1 cellular context compared by ENCODE assay signal in the genomic region with DNA sequence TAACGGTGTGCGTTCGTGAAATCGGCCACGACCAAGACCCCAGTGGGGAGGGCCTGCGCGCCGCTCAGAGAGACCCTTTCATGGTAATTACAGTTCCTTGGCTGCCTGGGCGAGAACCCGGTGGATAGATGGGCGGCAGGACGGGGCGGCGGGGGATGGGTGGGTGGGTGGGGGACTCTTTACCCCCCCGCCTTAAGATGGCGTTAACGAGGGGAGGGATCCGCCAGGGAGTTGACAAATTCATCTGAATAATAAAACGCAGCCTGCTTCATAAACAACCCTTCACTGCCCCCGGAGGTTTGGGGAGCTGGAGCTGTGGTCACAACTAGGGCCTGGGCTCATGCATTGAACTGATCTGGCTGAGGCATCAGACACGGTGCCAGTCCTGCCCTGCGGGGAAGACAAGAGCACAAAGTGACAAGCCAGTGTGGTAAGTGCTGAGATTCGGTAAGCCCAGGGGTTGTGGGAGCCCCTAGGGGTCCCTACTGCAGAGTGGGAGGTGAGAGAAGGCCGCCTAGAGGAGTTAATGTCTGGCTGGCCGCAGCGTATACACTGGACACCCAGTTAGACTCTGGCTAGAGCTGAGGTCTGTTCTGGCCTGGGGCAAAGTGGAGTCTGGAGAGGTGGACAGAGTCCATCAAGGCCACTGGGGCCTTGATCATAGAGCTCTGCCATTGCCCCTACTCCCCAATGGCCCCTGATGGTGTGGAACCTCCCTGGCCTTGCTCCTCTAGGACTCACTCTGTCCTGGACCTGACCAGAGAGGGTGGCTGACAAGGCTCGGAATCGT.
TF ChIP-seq lines count a peak whose summit lies in the region.

No MANE protein-coding gene starts in this region.

TF ChIP-seq in HepG2, 621 proteins besides CTCF, POLR2A, EP300 and RAD21 (continues in another document):
- TF ChIP-seq ZNF672 (CRISPR knock-in tag; IDR thresholded peaks at IDR 0.05) (no peak), ZFP90 (CRISPR knock-in tag; IDR thresholded peaks at IDR 0.05; ENCODE audit: borderline replicate concordance) (0 out of 2 replicates have a peak, but pooled peaks have one; percentile 52), SRY (CRISPR knock-in tag; IDR thresholded peaks at IDR 0.05) (no peak), SALL1 (CRISPR knock-in tag; IDR thresholded peaks at IDR 0.05) (peak; percentile 24), GZF1 (CRISPR knock-in tag; IDR thresholded peaks at IDR 0.05) (no peak), HDAC1 (CRISPR knock-in tag; IDR thresholded peaks at IDR 0.05) (peak; percentile 40; the same call in 1 of the 2 replicates), FOXA1 (IDR thresholded peaks at IDR 0.05) (no peak), FOXA1 (CRISPR knock-in tag; IDR thresholded peaks at IDR 0.05) (no peak), ZNF768 (CRISPR knock-in tag; IDR thresholded peaks at IDR 0.05) (peak; percentile 87), MTA3 (CRISPR knock-in tag; IDR thresholded peaks at IDR 0.05) (no peak), ZFP91 (CRISPR knock-in tag; IDR thresholded peaks at IDR 0.05; ENCODE audit: borderline replicate concordance) (peak; percentile 65), PHF8 (CRISPR knock-in tag; IDR thresholded peaks at IDR 0.05) (peak; percentile 28; the same call in 1 of the 2 replicates), ZNF598 (CRISPR knock-in tag; IDR thresholded peaks at IDR 0.05; ENCODE audit: borderline replicate concordance) (peak; percentile 41; the same call in 1 of the 2 replicates), HNF4A (CRISPR knock-in tag; IDR thresholded peaks at IDR 0.05) (peak; percentile 21; the same call in 1 of the 2 replicates), ZNF713 (CRISPR knock-in tag; IDR thresholded peaks at IDR 0.05) (no peak), HNRNPL (IDR thresholded peaks at IDR 0.05; ENCODE audit: low read depth, low read length) (no peak), STAT5B (CRISPR knock-in tag; IDR thresholded peaks at IDR 0.05) (no peak), NFKB2 (CRISPR knock-in tag; IDR thresholded peaks at IDR 0.05; ENCODE audit: borderline replicate concordance) (peak; percentile 34; the same call in 1 of the 2 replicates), ZNF20 (CRISPR knock-in tag; IDR thresholded peaks at IDR 0.05) (no peak), ZNF644 (CRISPR knock-in tag; IDR thresholded peaks at IDR 0.05; ENCODE audit: low read depth) (peak; percentile 53; the same call in 1 of the 2 replicates), TBP (CRISPR knock-in tag; IDR thresholded peaks at IDR 0.05) (no peak), FUBP1 (CRISPR knock-in tag; IDR thresholded peaks at IDR 0.05; ENCODE audit: borderline replicate concordance) (no peak), SOX6 (IDR thresholded peaks at IDR 0.05) (no peak), SOX6 (CRISPR knock-in tag; IDR thresholded peaks at IDR 0.05) (0 out of 2 replicates have a peak, but pooled peaks have one; percentile 21), TCF12 (IDR thresholded peaks at IDR 0.05) (no peak), TCF12 (CRISPR knock-in tag; IDR thresholded peaks at IDR 0.05) (no peak), ZNF101 (CRISPR knock-in tag; IDR thresholded peaks at IDR 0.05; ENCODE audit: borderline replicate concordance, low read depth) (no peak), NFE2L1 (CRISPR knock-in tag; IDR thresholded peaks at IDR 0.05; ENCODE audit: borderline replicate concordance) (no peak), TRIM24 (CRISPR knock-in tag; IDR thresholded peaks at IDR 0.05) (no peak), GATAD2A (CRISPR knock-in tag; IDR thresholded peaks at IDR 0.05) (peak; percentile 25; the same call in 1 of the 2 replicates), HOXA5 (CRISPR knock-in tag; IDR thresholded peaks at IDR 0.05) (0 out of 2 replicates have a peak, but pooled peaks have one; percentile 21), POGZ (CRISPR knock-in tag; IDR thresholded peaks at IDR 0.05) (0 out of 2 replicates have a peak, but pooled peaks have one; percentile 13), ZNF335 (CRISPR knock-in tag; IDR thresholded peaks at IDR 0.05) (no peak), IRF2 (CRISPR knock-in tag; IDR thresholded peaks at IDR 0.05) (no peak), ZNF883 (CRISPR knock-in tag; IDR thresholded peaks at IDR 0.05; ENCODE audit: not compliant biosample characterization) (peak; percentile 44), ZFX (CRISPR knock-in tag; IDR thresholded peaks at IDR 0.05; ENCODE audit: low read depth) (peak; percentile 60; the same call in 1 of the 2 replicates)
- TF ChIP-seq, protein P1, sequence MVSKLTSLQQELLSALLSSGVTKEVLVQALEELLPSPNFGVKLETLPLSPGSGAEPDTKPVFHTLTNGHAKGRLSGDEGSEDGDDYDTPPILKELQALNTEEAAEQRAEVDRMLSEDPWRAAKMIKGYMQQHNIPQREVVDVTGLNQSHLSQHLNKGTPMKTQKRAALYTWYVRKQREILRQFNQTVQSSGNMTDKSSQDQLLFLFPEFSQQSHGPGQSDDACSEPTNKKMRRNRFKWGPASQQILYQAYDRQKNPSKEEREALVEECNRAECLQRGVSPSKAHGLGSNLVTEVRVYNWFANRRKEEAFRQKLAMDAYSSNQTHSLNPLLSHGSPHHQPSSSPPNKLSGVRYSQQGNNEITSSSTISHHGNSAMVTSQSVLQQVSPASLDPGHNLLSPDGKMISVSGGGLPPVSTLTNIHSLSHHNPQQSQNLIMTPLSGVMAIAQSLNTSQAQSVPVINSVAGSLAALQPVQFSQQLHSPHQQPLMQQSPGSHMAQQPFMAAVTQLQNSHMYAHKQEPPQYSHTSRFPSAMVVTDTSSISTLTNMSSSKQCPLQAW (CRISPR knock-in tag; IDR thresholded peaks at IDR 0.05), result peak; percentile 16; the same call in 1 of the 2 replicates
- TF ChIP-seq, protein P2, sequence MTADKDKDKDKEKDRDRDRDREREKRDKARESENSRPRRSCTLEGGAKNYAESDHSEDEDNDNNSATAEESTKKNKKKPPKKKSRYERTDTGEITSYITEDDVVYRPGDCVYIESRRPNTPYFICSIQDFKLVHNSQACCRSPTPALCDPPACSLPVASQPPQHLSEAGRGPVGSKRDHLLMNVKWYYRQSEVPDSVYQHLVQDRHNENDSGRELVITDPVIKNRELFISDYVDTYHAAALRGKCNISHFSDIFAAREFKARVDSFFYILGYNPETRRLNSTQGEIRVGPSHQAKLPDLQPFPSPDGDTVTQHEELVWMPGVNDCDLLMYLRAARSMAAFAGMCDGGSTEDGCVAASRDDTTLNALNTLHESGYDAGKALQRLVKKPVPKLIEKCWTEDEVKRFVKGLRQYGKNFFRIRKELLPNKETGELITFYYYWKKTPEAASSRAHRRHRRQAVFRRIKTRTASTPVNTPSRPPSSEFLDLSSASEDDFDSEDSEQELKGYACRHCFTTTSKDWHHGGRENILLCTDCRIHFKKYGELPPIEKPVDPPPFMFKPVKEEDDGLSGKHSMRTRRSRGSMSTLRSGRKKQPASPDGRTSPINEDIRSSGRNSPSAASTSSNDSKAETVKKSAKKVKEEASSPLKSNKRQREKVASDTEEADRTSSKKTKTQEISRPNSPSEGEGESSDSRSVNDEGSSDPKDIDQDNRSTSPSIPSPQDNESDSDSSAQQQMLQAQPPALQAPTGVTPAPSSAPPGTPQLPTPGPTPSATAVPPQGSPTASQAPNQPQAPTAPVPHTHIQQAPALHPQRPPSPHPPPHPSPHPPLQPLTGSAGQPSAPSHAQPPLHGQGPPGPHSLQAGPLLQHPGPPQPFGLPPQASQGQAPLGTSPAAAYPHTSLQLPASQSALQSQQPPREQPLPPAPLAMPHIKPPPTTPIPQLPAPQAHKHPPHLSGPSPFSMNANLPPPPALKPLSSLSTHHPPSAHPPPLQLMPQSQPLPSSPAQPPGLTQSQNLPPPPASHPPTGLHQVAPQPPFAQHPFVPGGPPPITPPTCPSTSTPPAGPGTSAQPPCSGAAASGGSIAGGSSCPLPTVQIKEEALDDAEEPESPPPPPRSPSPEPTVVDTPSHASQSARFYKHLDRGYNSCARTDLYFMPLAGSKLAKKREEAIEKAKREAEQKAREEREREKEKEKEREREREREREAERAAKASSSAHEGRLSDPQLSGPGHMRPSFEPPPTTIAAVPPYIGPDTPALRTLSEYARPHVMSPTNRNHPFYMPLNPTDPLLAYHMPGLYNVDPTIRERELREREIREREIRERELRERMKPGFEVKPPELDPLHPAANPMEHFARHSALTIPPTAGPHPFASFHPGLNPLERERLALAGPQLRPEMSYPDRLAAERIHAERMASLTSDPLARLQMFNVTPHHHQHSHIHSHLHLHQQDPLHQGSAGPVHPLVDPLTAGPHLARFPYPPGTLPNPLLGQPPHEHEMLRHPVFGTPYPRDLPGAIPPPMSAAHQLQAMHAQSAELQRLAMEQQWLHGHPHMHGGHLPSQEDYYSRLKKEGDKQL (CRISPR knock-in tag; IDR thresholded peaks at IDR 0.05; ENCODE audit: low read depth), result no peak
- TF ChIP-seq, protein P3, sequence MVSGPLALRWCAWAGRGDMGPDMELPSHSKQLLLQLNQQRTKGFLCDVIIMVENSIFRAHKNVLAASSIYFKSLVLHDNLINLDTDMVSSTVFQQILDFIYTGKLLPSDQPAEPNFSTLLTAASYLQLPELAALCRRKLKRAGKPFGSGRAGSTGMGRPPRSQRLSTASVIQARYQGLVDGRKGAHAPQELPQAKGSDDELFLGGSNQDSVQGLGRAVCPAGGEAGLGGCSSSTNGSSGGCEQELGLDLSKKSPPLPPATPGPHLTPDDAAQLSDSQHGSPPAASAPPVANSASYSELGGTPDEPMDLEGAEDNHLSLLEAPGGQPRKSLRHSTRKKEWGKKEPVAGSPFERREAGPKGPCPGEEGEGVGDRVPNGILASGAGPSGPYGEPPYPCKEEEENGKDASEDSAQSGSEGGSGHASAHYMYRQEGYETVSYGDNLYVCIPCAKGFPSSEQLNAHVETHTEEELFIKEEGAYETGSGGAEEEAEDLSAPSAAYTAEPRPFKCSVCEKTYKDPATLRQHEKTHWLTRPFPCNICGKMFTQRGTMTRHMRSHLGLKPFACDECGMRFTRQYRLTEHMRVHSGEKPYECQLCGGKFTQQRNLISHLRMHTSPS (CRISPR knock-in tag; IDR thresholded peaks at IDR 0.05; ENCODE audit: low read depth), result no peak
- TF ChIP-seq, protein P4, sequence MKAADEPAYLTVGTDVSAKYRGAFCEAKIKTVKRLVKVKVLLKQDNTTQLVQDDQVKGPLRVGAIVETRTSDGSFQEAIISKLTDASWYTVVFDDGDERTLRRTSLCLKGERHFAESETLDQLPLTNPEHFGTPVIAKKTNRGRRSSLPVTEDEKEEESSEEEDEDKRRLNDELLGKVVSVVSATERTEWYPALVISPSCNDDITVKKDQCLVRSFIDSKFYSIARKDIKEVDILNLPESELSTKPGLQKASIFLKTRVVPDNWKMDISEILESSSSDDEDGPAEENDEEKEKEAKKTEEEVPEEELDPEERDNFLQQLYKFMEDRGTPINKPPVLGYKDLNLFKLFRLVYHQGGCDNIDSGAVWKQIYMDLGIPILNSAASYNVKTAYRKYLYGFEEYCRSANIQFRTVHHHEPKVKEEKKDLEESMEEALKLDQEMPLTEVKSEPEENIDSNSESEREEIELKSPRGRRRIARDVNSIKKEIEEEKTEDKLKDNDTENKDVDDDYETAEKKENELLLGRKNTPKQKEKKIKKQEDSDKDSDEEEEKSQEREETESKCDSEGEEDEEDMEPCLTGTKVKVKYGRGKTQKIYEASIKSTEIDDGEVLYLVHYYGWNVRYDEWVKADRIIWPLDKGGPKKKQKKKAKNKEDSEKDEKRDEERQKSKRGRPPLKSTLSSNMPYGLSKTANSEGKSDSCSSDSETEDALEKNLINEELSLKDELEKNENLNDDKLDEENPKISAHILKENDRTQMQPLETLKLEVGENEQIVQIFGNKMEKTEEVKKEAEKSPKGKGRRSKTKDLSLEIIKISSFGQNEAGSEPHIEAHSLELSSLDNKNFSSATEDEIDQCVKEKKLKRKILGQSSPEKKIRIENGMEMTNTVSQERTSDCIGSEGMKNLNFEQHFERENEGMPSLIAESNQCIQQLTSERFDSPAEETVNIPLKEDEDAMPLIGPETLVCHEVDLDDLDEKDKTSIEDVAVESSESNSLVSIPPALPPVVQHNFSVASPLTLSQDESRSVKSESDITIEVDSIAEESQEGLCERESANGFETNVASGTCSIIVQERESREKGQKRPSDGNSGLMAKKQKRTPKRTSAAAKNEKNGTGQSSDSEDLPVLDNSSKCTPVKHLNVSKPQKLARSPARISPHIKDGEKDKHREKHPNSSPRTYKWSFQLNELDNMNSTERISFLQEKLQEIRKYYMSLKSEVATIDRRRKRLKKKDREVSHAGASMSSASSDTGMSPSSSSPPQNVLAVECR (CRISPR knock-in tag; IDR thresholded peaks at IDR 0.05; ENCODE audit: borderline replicate concordance), result no peak
